In the genomic region with DNA sequence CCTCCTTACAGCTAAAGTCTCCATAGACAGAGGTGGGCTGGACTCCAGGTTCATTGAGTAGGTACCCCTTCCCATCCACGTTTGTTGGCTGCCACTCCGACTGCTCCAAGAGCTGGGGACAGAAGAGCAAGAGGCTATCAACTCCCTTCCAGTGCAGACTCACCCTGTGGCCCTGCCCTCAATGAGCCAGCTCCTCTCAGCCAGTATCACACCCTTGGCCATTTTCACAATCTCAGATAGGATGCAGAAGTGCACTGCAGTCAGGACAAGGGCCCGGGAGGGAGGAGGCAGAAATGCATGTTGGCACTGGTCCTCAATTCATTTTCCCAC, we compare ENCODE assay signal across 14 cellular contexts. TPM values are rescaled to one million over a fixed set of nuclear protein-coding genes. Genes with fewer than 3 reads are reported as not detected.
DNase-seq lines count a peak whose midpoint lies in the region; ATAC-seq and TF ChIP-seq lines count a peak whose summit lies in the region.
"Had no signal": no experiment of that assay in that cellular context is flagged by ENCODE, and none has a peak within 500 bp of the region (broad histone marks: within the 10 kb centered on the region; RNA-seq: fewer than 3 reads in every experiment).

No MANE protein-coding gene starts in this region.

- H3K9me3 Mint-ChIP-seq in activated T-cell treated with anti-CD3 and anti-CD28 coated beads, Interleukin-2, amount 50 U/mL, for 72 hours: no peaks in the 10 kb centered on the region
- H3K9me3 Mint-ChIP-seq in memory B cell: no peaks in the 10 kb centered on the region
- H3K9me3 Mint-ChIP-seq: dendritic cell treated with granulocyte-macrophage colony-stimulating factor and Interleukin-4, amounts not matched to agents 40 ng/mL and 50 ng/mL, for 4 days had no signal

- H3K27me3 ChIP-seq in right cardiac atrium (ENCODE audit: control insufficient read depth, insufficient read depth) (no peaks in the 10 kb centered on the region), heart right ventricle (no peaks in the 10 kb centered on the region)
- H3K27me3 ChIP-seq: vagina had no signal

- no peaks in the 10 kb centered on the region for H3K9me3 ChIP-seq in right cardiac atrium (ENCODE audit: control insufficient read depth, low read length)
- H3K9me3 ChIP-seq in heart right ventricle: no peaks in the 10 kb centered on the region
- H3K9me3 ChIP-seq: vagina had no signal

- DNase-seq in right cardiac atrium: no peak
- no peak for DNase-seq in heart right ventricle
- DNase-seq in activated T-cell treated with anti-CD3 and anti-CD28 coated beads, Interleukin-2, amount 50 U/mL, for 72 hours: no peak
- no peak for DNase-seq in memory B cell (ENCODE audit: low spot score in 2 of 2)
- DNase-seq in foreskin melanocyte: no peak
- no peak for DNase-seq in germinal center (ENCODE audit: low spot score)
- DNase-seq in cerebellar nuclear complex (lab: John Stamatoyannopoulos, UW): no peak
- DNase-seq: OCI-M1 had no signal

- intact Hi-C loops in right cardiac atrium (cut with DNase I): loop anchor here in 1 of 4 donors (10.0 kb wide), 1 partner anchor 60 kb away; no protein-coding TSS in a partner anchor
- intact Hi-C loops in heart right ventricle (cut with DNase I): no loop called here

- ATAC-seq in right cardiac atrium (peak; percentile 40 to 65), heart right ventricle (no peak), memory B cell (ENCODE audit: low read depth) (no peak)
- no peak for ATAC-seq in activated T-cell treated with anti-CD3 and anti-CD28 coated beads, Interleukin-2, amount 50 U/mL, for 72 hours (replicated peaks in 1 of 2)

- no peak for TF ChIP-seq CTCF in heart right ventricle (IDR thresholded peaks at IDR 0.05)

- H3K36me3 Mint-ChIP-seq in activated T-cell treated with anti-CD3 and anti-CD28 coated beads, Interleukin-2, amount 50 U/mL, for 72 hours (ENCODE audit: insufficient read depth in 2 of 2): peaks cover 41 to 51% of the 10 kb centered on the region in 2 donors
- peaks cover 38% of the 10 kb centered on the region for H3K36me3 Mint-ChIP-seq in memory B cell

- H3K4me3 Mint-ChIP-seq in activated T-cell treated with anti-CD3 and anti-CD28 coated beads, Interleukin-2, amount 50 U/mL, for 72 hours: peak overlapping the region in 1 of 2 donors; percentile 36
- H3K4me3 Mint-ChIP-seq in memory B cell: no peak overlapping the region
- H3K4me3 Mint-ChIP-seq: dendritic cell treated with granulocyte-macrophage colony-stimulating factor and Interleukin-4, amounts not matched to agents 40 ng/mL and 50 ng/mL, for 4 days had no signal

- H3K4me1 ChIP-seq in right cardiac atrium (ENCODE audit: control insufficient read depth, insufficient read depth, low read length) (peaks cover 13% of the 10 kb centered on the region), heart right ventricle (peaks cover 16 to 76% (median 42%) of the 10 kb centered on the region in 9 donors), urinary bladder (ENCODE audit: insufficient read depth) (no peaks in the 10 kb centered on the region)

- H3K36me3 ChIP-seq in heart right ventricle (peaks cover 0 to 88% (median 59%) of the 10 kb centered on the region in 9 donors), urinary bladder (ENCODE audit: insufficient read depth) (peaks cover 3% of the 10 kb centered on the region)

- H3K27me3 Mint-ChIP-seq in activated T-cell treated with anti-CD3 and anti-CD28 coated beads, Interleukin-2, amount 50 U/mL, for 72 hours (ENCODE audit: low read depth): no peaks in the 10 kb centered on the region
- H3K27me3 Mint-ChIP-seq in memory B cell: no peaks in the 10 kb centered on the region
- H3K27me3 Mint-ChIP-seq: dendritic cell treated with granulocyte-macrophage colony-stimulating factor and Interleukin-4, amounts not matched to agents 40 ng/mL and 50 ng/mL, for 4 days had no signal

- peaks cover 88% of the 10 kb centered on the region for H3K4me1 Mint-ChIP-seq in activated T-cell treated with anti-CD3 and anti-CD28 coated beads, Interleukin-2, amount 50 U/mL, for 72 hours (ENCODE audit: low read depth)
- peaks cover 53% of the 10 kb centered on the region for H3K4me1 Mint-ChIP-seq in memory B cell

- H3K27ac Mint-ChIP-seq in activated T-cell treated with anti-CD3 and anti-CD28 coated beads, Interleukin-2, amount 50 U/mL, for 72 hours: peak overlapping the region; percentile 87
- H3K27ac Mint-ChIP-seq in memory B cell: peak overlapping the region; percentile 95
- H3K27ac Mint-ChIP-seq: dendritic cell treated with granulocyte-macrophage colony-stimulating factor and Interleukin-4, amounts not matched to agents 40 ng/mL and 50 ng/mL, for 4 days had no signal

- 35% methylated on average over 3 of the region's 3 CpGs for WGBS in right cardiac atrium
- WGBS in heart right ventricle, 2 donors: 51 to 80% methylated on average over 3 of the region's 3 CpGs
- 80% methylated on average over 3 of the region's 3 CpGs for WGBS in urinary bladder

- H3K4me3 ChIP-seq in right cardiac atrium (ENCODE audit: low read length) (no peak overlapping the region), heart right ventricle (no peak overlapping the region), urinary bladder (ENCODE audit: low read depth, low read length) (no peak overlapping the region)
- H3K4me3 ChIP-seq: lung, vagina had no signal

- H3K27ac ChIP-seq in right cardiac atrium (ENCODE audit: low read length): no peak overlapping the region
- peak overlapping the region in 1 of 10 donors; percentile 25 for H3K27ac ChIP-seq in heart right ventricle
- peak overlapping the region; percentile 25 for H3K27ac ChIP-seq in urinary bladder (ENCODE audit: low read depth)
- H3K27ac ChIP-seq: vagina had no signal

RNA-seq across cellular contexts. Expression of a gene that starts 6.2 kb away (rescaled TPM):
- total RNA-seq in right cardiac atrium: 10 to 100 TPM in 3 of 4 donors, 1 to 10 TPM in 1; 9.4 to 17.9 (median 13.8) TPM
- 11.7 TPM for polyA plus RNA-seq in right cardiac atrium
- total RNA-seq in heart right ventricle: 100 to 1,000 TPM in 1 of 10 donors, 10 to 100 TPM in 8, 1 to 10 TPM in 1; 9.5 to 146 (median 19.2) TPM
- polyA plus RNA-seq in heart right ventricle: 10 to 100 TPM in 1 of 2 donors, 1 to 10 TPM in 1; 8.6 to 13.7 TPM
- 100 to 1,000 TPM; 212 to 226 TPM for total RNA-seq in activated T-cell treated with anti-CD3 and anti-CD28 coated beads, Interleukin-2, amount 50 U/mL, for 72 hours
- 16.4 TPM for total RNA-seq in urinary bladder
- polyA plus RNA-seq in urinary bladder: 26.0 TPM

RNA-seq across cellular contexts. Expression of a gene that starts 59.0 kb away (rescaled TPM):
- not detected for total RNA-seq in right cardiac atrium
- not detected for polyA plus RNA-seq in right cardiac atrium
- total RNA-seq in heart right ventricle: not detected
- not detected for polyA plus RNA-seq in heart right ventricle
- 1 to 10 TPM; 1.3 to 2.1 TPM for total RNA-seq in activated T-cell treated with anti-CD3 and anti-CD28 coated beads, Interleukin-2, amount 50 U/mL, for 72 hours
- total RNA-seq in urinary bladder: not detected
- polyA plus RNA-seq in urinary bladder: not detected
- total RNA-seq: aorta, lung, omental fat pad, vagina had no signal
- polyA plus RNA-seq: aorta, lung had no signal

Comparison
In these comparisons a context has a peak if more than half of its experiments do, and no peak if none do; other contexts are left out.
1. ATAC-seq: peak in right cardiac atrium (2 of 2); none in heart right ventricle (0 of 8), activated T-cell treated with anti-CD3 and anti-CD28 coated beads, Interleukin-2, amount 50 U/mL, for 72 hours (0 of 2) and memory B cell (single experiment).